In genomic region chr6:55964136-55964535, GRCh38 we compare ENCODE assay signal across 22 cellular contexts.
"Had no signal": no experiment of that assay in that cellular context is flagged by ENCODE, and none has a peak within 500 bp of the region (broad histone marks: within the 10 kb centered on the region; RNA-seq: fewer than 3 reads in every experiment).

No MANE protein-coding gene starts in this region.

- H3K36me3 ChIP-seq: adrenal gland had no signal

- H3K4me3 ChIP-seq: adrenal gland, PC-9 had no signal

- DNase-seq: activated CD4-positive, alpha-beta T cell treated with anti-CD3 and anti-CD28 coated beads for 48 hours; activated CD4-positive, alpha-beta T cell treated with anti-CD3 and anti-CD28 coated beads, Interleukin-2, amount 50 U/mL, for 4 hours; activated CD4-positive, CD25-positive, alpha-beta regulatory T cell treated with anti-CD3 and anti-CD28 coated beads, Interleukin-2, amount 50 U/mL, for 72 hours; activated CD8-positive, alpha-beta memory T cell treated with anti-CD3 and anti-CD28 coated beads, Interleukin-2, amount 50 U/mL, for 48 hours; activated CD8-positive, alpha-beta T cell treated with anti-CD3 and anti-CD28 coated beads, Interleukin-2, amount 10 ng/mL, durations not matched to agents 7 days and 5 days; activated naive CD4-positive, alpha-beta T cell treated with anti-CD3 and anti-CD28 coated beads, Interleukin-2, amount 50 U/mL, for 16 hours; activated naive CD8-positive, alpha-beta T cell treated with anti-CD3 and anti-CD28 coated beads, Interleukin-2, amount 10 ng/mL, durations not matched to agents 7 days and 5 days; activated T-cell treated with anti-CD3 and anti-CD28 coated beads, Interleukin-2, amount 50 U/mL, for 1 hour; adrenal gland; Karpas-422; MM.1S; NCI-H1105; NCI-H1436 treated with DMSO at 0.1 percent for 48 hours; NCI-H187; NCI-H2081; NCI-H510A treated with DMSO at 0.1 percent for 48 hours; NCI-H69; PC-9; SHP77 treated with DMSO at 0.1 percent for 48 hours; T-helper 17 cell; T-helper 9 cell had no signal

- H3K9me3 ChIP-seq: adrenal gland had no signal

- ATAC-seq: activated CD8-positive, alpha-beta T cell treated with anti-CD3 and anti-CD28 coated beads, Interleukin-2, amount 10 ng/mL, durations not matched to agents 7 days and 5 days; T-helper 17 cell; WTC11 had no signal

- H3K27me3 ChIP-seq: adrenal gland had no signal

- H3K27ac ChIP-seq: adrenal gland, PC-9 had no signal

- H3K4me1 ChIP-seq: adrenal gland had no signal
